ENCODE assay signal across 24 cellular contexts in the genomic region with DNA sequence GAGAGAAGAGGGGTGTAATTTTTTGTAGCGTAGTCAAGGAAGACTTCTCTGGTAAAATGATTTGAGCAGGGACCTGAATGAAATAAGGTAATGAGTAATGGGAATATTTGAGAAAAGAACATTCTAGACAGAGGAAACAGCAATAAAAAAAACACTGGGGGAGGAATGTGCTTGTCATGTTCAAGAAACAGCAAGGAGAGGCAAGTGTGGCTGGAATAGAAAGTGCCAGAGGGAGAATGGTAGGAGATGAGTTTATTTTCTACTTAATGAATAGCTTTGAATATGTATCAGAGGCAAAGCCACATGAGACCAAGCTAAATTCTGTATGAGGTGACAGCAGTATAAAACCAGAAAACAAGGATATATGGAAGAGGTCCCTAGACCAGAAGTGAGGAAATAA.
DNase-seq lines count a peak whose midpoint lies in the region; ATAC-seq and TF ChIP-seq lines count a peak whose summit lies in the region.
"Had no signal": no experiment of that assay in that cellular context is flagged by ENCODE, and none has a peak within 500 bp of the region (broad histone marks: within the 10 kb centered on the region; RNA-seq: fewer than 3 reads in every experiment).

No MANE protein-coding gene starts in this region.

- no peaks in the 10 kb centered on the region for H3K27me3 Mint-ChIP-seq in natural killer cell treated with Interleukin-12 subunit alpha and Interleukin-12 subunit beta and Interleukin-15 and Interleukin-18, amount 100 ng/mL, for 72 hours
- H3K27me3 Mint-ChIP-seq in natural killer cell (ENCODE audit: low read depth in 2 of 2) = no peaks in the 10 kb centered on the region
- no peaks in the 10 kb centered on the region for H3K27me3 Mint-ChIP-seq in brain
- H3K27me3 Mint-ChIP-seq: activated CD4-positive, alpha-beta T cell treated with anti-CD3 and anti-CD28 coated beads for 36 hours; CD4-positive, CD25-positive, alpha-beta regulatory T cell had no signal

- no peaks in the 10 kb centered on the region for H3K9me3 Mint-ChIP-seq in natural killer cell treated with Interleukin-12 subunit alpha and Interleukin-12 subunit beta and Interleukin-15 and Interleukin-18, amount 100 ng/mL, for 72 hours
- H3K9me3 Mint-ChIP-seq in natural killer cell (no peaks in the 10 kb centered on the region), brain (no peaks in the 10 kb centered on the region)
- H3K9me3 Mint-ChIP-seq: activated T-cell treated with anti-CD3 and anti-CD28 coated beads, Interleukin-2, amount 50 U/mL, for 72 hours; CD4-positive, CD25-positive, alpha-beta regulatory T cell; endodermal cell; immature natural killer cell; stimulated activated effector memory CD8-positive, alpha-beta T cell treated with anti-CD3 and anti-CD28 coated beads, Interleukin-12 subunit alpha, Interleukin-12 subunit beta, amount 100 ng/mL, for 72 hours had no signal

- no peak for DNase-seq in natural killer cell treated with Interleukin-12 subunit alpha and Interleukin-12 subunit beta and Interleukin-15 and Interleukin-18, amount 100 ng/mL, for 72 hours (ENCODE audit: low spot score)
- DNase-seq in natural killer cell = no peak
- peak; percentile 60 for DNase-seq in kidney tubule cell (ENCODE audit: low spot score)
- no peak for DNase-seq in stimulated activated CD4-positive, alpha-beta T cell treated with anti-CD3 and anti-CD28 coated beads, Interleukin-2, amount 100 ng/mL, for 24 hours
- no peak for DNase-seq in NCI-H2081 (lab: John Stamatoyannopoulos, UW)
- DNase-seq in iPS-NIHi7 (ENCODE audit: extremely low spot score) = no peak
- DNase-seq: activated CD4-positive, alpha-beta T cell treated with anti-CD3 and anti-CD28 coated beads for 36 hours; activated naive CD4-positive, alpha-beta T cell treated with anti-CD3 and anti-CD28 coated beads, Interleukin-2, amount 50 U/mL, for 16 hours; activated T-cell treated with anti-CD3 and anti-CD28 coated beads, Interleukin-2, amount 50 U/mL, for 72 hours; CD4-positive, CD25-positive, alpha-beta regulatory T cell; DMS79; endodermal cell; H7; heart right ventricle; immature natural killer cell; MV-4-11; NCI-H187 treated with DMSO at 0.1 percent for 48 hours; ovary; right lobe of liver; SW 1271 had no signal

- no peak for ATAC-seq in natural killer cell treated with Interleukin-12 subunit alpha and Interleukin-12 subunit beta and Interleukin-15 and Interleukin-18, amount 100 ng/mL, for 72 hours
- ATAC-seq in natural killer cell (no peak), GM18517 (IDR thresholded peaks at IDR 0.05; ENCODE audit: unreplicated experiment) (no peak)
- ATAC-seq: activated CD4-positive, alpha-beta T cell treated with anti-CD3 and anti-CD28 coated beads for 36 hours; activated T-cell treated with anti-CD3 and anti-CD28 coated beads, Interleukin-2, amount 50 U/mL, for 72 hours; heart right ventricle; K562; right lobe of liver; stimulated activated effector memory CD8-positive, alpha-beta T cell treated with anti-CD3 and anti-CD28 coated beads, Interleukin-12 subunit alpha, Interleukin-12 subunit beta, amount 100 ng/mL, for 72 hours had no signal

- no peaks in the 10 kb centered on the region for H3K36me3 Mint-ChIP-seq in natural killer cell treated with Interleukin-12 subunit alpha and Interleukin-12 subunit beta and Interleukin-15 and Interleukin-18, amount 100 ng/mL, for 72 hours
- H3K36me3 Mint-ChIP-seq in natural killer cell (no peaks in the 10 kb centered on the region), brain (no peaks in the 10 kb centered on the region)
- H3K36me3 Mint-ChIP-seq: CD4-positive, CD25-positive, alpha-beta regulatory T cell; stimulated activated effector memory CD8-positive, alpha-beta T cell treated with anti-CD3 and anti-CD28 coated beads, Interleukin-12 subunit alpha, Interleukin-12 subunit beta, amount 100 ng/mL, for 72 hours had no signal

- TF ChIP-seq CTCF in natural killer cell (IDR thresholded peaks at IDR 0.05) (no peak), brain (conservative IDR thresholded peaks at IDR 0.05) (no peak)

- H3K4me3 Mint-ChIP-seq in natural killer cell treated with Interleukin-12 subunit alpha and Interleukin-12 subunit beta and Interleukin-15 and Interleukin-18, amount 100 ng/mL, for 72 hours = peak overlapping the region; percentile 1
- no peak overlapping the region for H3K4me3 Mint-ChIP-seq in natural killer cell
- peak overlapping the region in 3 of 5 experiments; percentile 14 to 68 (median 42) for H3K4me3 Mint-ChIP-seq in brain
- H3K4me3 Mint-ChIP-seq: activated CD4-positive, alpha-beta T cell treated with anti-CD3 and anti-CD28 coated beads for 36 hours; activated T-cell treated with anti-CD3 and anti-CD28 coated beads, Interleukin-2, amount 50 U/mL, for 72 hours; CD4-positive, CD25-positive, alpha-beta regulatory T cell; endodermal cell; immature natural killer cell; stimulated activated effector memory CD8-positive, alpha-beta T cell treated with anti-CD3 and anti-CD28 coated beads, Interleukin-12 subunit alpha, Interleukin-12 subunit beta, amount 100 ng/mL, for 72 hours had no signal

- peaks cover 31 to 52% of the 10 kb centered on the region in 2 donors for H3K4me1 Mint-ChIP-seq in natural killer cell treated with Interleukin-12 subunit alpha and Interleukin-12 subunit beta and Interleukin-15 and Interleukin-18, amount 100 ng/mL, for 72 hours (ENCODE audit: low read depth in 2 of 2)
- H3K4me1 Mint-ChIP-seq in natural killer cell (peaks cover 11 to 32% of the 10 kb centered on the region in 2 donors), brain (peaks cover 72% of the 10 kb centered on the region)

- no peak overlapping the region for H3K27ac Mint-ChIP-seq in natural killer cell treated with Interleukin-12 subunit alpha and Interleukin-12 subunit beta and Interleukin-15 and Interleukin-18, amount 100 ng/mL, for 72 hours
- H3K27ac Mint-ChIP-seq in natural killer cell (no peak overlapping the region), brain (peak overlapping the region; percentile 52 to 84 (median 71))
- H3K27ac Mint-ChIP-seq: activated CD4-positive, alpha-beta T cell treated with anti-CD3 and anti-CD28 coated beads for 36 hours; activated T-cell treated with anti-CD3 and anti-CD28 coated beads, Interleukin-2, amount 50 U/mL, for 72 hours; CD4-positive, CD25-positive, alpha-beta regulatory T cell; endodermal cell; immature natural killer cell; stimulated activated effector memory CD8-positive, alpha-beta T cell treated with anti-CD3 and anti-CD28 coated beads, Interleukin-12 subunit alpha, Interleukin-12 subunit beta, amount 100 ng/mL, for 72 hours had no signal

- intact Hi-C loops in natural killer cell (cut with micrococcal nuclease) = no loop called here

Comparison
In these comparisons a context has a peak if more than half of its experiments do, and no peak if none do; other contexts are left out.
1. H3K27ac Mint-ChIP-seq: peak in brain (5 of 5); none in natural killer cell treated with Interleukin-12 subunit alpha and Interleukin-12 subunit beta and Interleukin-15 and Interleukin-18, amount 100 ng/mL, for 72 hours (0 of 2) and natural killer cell (0 of 2).